In the genomic region with DNA sequence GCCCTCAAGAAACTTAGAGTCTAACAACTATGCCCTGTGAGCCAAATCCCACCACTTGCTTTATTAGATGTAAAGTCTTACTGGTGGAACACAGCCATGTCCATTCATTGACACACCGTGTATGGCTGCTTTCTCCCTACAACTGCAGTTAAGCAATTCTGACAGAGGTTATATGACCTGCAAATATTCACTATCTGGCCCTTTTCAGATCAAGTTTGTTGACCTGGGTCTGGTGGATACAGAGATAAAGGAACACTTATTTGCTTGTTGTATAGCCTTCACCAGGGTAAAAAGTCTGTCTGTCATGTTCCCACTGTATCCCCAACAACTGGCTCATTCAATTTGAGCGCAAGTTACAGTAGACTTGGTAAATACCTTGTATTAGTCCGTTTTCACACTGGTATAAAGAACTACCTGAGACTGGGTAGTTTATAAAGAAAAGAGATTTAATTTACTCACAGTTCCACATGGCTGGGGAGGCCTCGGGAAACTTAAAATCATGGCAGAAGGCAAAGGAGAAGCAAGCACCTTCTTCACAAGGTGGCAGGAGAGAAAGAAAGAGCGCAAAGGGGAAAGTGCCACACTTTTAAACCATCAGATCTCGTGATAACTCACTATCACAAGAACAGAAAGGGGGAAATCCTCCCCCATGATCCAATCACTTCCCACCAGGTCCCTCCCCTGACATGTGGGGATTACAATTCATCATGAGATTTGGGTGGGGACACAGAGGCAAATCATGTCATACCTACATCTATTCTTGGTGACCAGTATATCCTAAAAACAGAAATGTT, we compare ENCODE assay signal across 17 cellular contexts. TPM values are rescaled to one million over a fixed set of nuclear protein-coding genes. Genes with fewer than 3 reads are reported as not detected.
"Had no signal": no experiment of that assay in that cellular context is flagged by ENCODE, and none has a peak within 500 bp of the region (broad histone marks: within the 10 kb centered on the region; RNA-seq: fewer than 3 reads in every experiment).

No MANE protein-coding gene starts in this region.

- H3K9me3 ChIP-seq: ascending aorta, gastroesophageal sphincter, heart right ventricle, left lung, prostate gland, suprapubic skin, upper lobe of left lung had no signal

- H3K36me3 Mint-ChIP-seq: activated naive CD4-positive, alpha-beta T cell treated with anti-CD3 and anti-CD28 coated beads, Interleukin-2, amount 10 ng/mL, durations not matched to agents 7 days and 5 days; naive thymus-derived CD8-positive, alpha-beta T cell had no signal

- H3K4me1 ChIP-seq: gastroesophageal sphincter, left lung, prostate gland, upper lobe of left lung had no signal

- DNase-seq: activated CD4-positive, CD25-positive, alpha-beta regulatory T cell treated with anti-CD3 and anti-CD28 coated beads, Interleukin-2, amount 50 U/mL, for 72 hours; activated naive CD4-positive, alpha-beta T cell treated with anti-CD3 and anti-CD28 coated beads, Interleukin-2, amount 10 ng/mL, durations not matched to agents 7 days and 5 days; activated T-cell treated with anti-CD3 and anti-CD28 coated beads for 4 hours; heart right ventricle; left lung; naive thymus-derived CD8-positive, alpha-beta T cell; nucleus accumbens; right cardiac atrium; SW 1271; upper lobe of left lung had no signal

- H3K27ac ChIP-seq: ascending aorta, gastroesophageal sphincter, heart right ventricle, left lung, prostate gland, suprapubic skin, upper lobe of left lung had no signal

- H3K27me3 Mint-ChIP-seq: activated naive CD4-positive, alpha-beta T cell treated with anti-CD3 and anti-CD28 coated beads, Interleukin-2, amount 10 ng/mL, durations not matched to agents 7 days and 5 days; activated T-helper 17 cell treated with anti-CD3 and anti-CD28 coated beads, Interleukin-2, amount 50 U/mL, for 72 hours; stimulated activated naive CD8-positive, alpha-beta T cell treated with anti-CD3 and anti-CD28 coated beads, Interleukin-15, Interleukin-2, amounts not matched to agents 100 ng/mL and 50 ng/mL, for 24 hours had no signal

- H3K36me3 ChIP-seq: ascending aorta, gastroesophageal sphincter, heart right ventricle, left lung, prostate gland, suprapubic skin, upper lobe of left lung had no signal

- H3K9me3 Mint-ChIP-seq: activated naive CD4-positive, alpha-beta T cell treated with anti-CD3 and anti-CD28 coated beads, Interleukin-2, amount 10 ng/mL, durations not matched to agents 7 days and 5 days; activated T-helper 17 cell treated with anti-CD3 and anti-CD28 coated beads, Interleukin-2, amount 50 U/mL, for 72 hours; naive thymus-derived CD8-positive, alpha-beta T cell; stimulated activated naive CD8-positive, alpha-beta T cell treated with anti-CD3 and anti-CD28 coated beads, Interleukin-15, Interleukin-2, amounts not matched to agents 100 ng/mL and 50 ng/mL, for 24 hours had no signal

- H3K27me3 ChIP-seq: ascending aorta, gastroesophageal sphincter, heart right ventricle, left lung, suprapubic skin, upper lobe of left lung had no signal

- H3K4me1 Mint-ChIP-seq: activated naive CD4-positive, alpha-beta T cell treated with anti-CD3 and anti-CD28 coated beads, Interleukin-2, amount 10 ng/mL, durations not matched to agents 7 days and 5 days; activated T-helper 17 cell treated with anti-CD3 and anti-CD28 coated beads, Interleukin-2, amount 50 U/mL, for 72 hours; naive thymus-derived CD8-positive, alpha-beta T cell had no signal

- H3K4me3 ChIP-seq: ascending aorta, gastroesophageal sphincter, heart right ventricle, left lung, prostate gland, smooth muscle cell, suprapubic skin, upper lobe of left lung had no signal

- H3K4me3 Mint-ChIP-seq: activated naive CD4-positive, alpha-beta T cell treated with anti-CD3 and anti-CD28 coated beads, Interleukin-2, amount 10 ng/mL, durations not matched to agents 7 days and 5 days; activated T-helper 17 cell treated with anti-CD3 and anti-CD28 coated beads, Interleukin-2, amount 50 U/mL, for 72 hours; naive thymus-derived CD8-positive, alpha-beta T cell; stimulated activated naive CD8-positive, alpha-beta T cell treated with anti-CD3 and anti-CD28 coated beads, Interleukin-15, Interleukin-2, amounts not matched to agents 100 ng/mL and 50 ng/mL, for 24 hours had no signal

- H3K27ac Mint-ChIP-seq: activated naive CD4-positive, alpha-beta T cell treated with anti-CD3 and anti-CD28 coated beads, Interleukin-2, amount 10 ng/mL, durations not matched to agents 7 days and 5 days; activated T-helper 17 cell treated with anti-CD3 and anti-CD28 coated beads, Interleukin-2, amount 50 U/mL, for 72 hours; naive thymus-derived CD8-positive, alpha-beta T cell; stimulated activated naive CD8-positive, alpha-beta T cell treated with anti-CD3 and anti-CD28 coated beads, Interleukin-15, Interleukin-2, amounts not matched to agents 100 ng/mL and 50 ng/mL, for 24 hours had no signal

- ATAC-seq: activated T-helper 17 cell treated with anti-CD3 and anti-CD28 coated beads, Interleukin-2, amount 50 U/mL, for 72 hours; gastroesophageal sphincter; heart right ventricle; left lung; naive thymus-derived CD8-positive, alpha-beta T cell had no signal

RNA-seq across cellular contexts. Expression of a gene that starts 27.9 kb away (rescaled TPM):
- total RNA-seq: naive thymus-derived CD8-positive, alpha-beta T cell had no signal
